14 cellular contexts compared by ENCODE assay signal in the genomic region with DNA sequence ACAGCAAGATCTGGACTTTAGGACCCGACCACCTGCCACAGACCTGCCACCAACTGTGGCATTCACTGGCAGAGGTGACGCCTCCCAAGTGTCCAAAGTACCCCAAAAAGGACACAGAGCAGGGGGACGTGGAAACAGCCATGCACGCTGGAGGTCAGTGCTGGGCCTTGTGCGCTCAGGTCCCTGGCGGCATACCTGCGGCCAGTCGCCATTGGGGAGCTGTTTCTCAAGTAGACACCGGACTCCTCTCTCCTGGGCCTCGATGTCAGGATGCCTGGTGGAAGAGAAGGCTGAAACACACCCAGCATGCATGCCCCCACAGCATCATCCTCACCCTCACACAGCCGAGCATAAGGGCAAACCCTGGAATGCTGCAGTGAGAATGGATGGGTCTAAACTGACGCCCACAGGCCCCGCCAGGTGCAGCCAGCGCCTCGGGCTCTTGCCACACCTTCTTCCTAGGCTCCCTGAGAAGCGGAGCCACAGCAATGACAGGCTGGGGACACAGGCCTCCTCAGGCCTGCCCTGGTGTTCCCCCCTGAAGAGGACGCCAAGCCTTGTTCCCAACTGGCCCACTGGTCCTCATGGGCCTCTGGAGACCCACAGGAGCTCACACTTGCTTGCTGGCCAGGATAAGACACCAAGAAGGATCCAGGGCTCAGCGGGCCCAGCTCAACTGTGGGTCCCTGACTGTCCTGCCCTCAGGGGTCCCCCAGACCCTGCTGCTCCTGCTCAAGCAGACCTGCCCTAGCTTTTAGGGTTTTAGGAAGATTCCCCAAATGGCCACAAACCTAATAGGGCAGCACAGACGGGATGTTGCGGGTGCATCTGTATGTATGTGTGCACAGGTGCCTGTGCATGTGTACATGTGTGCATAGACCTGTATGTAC. TPM values are rescaled to one million over a fixed set of nuclear protein-coding genes. Genes with fewer than 3 reads are reported as not detected.
A peak's percentile ranks its signal among the peaks of the same experiment; 100 is the strongest.
DNase-seq lines count a peak whose midpoint lies in the region; FAIRE-seq and TF ChIP-seq lines count a peak whose summit lies in the region.
"Had no signal": no experiment of that assay in that cellular context is flagged by ENCODE, and none has a peak within 500 bp of the region (broad histone marks: within the 10 kb centered on the region; RNA-seq: fewer than 3 reads in every experiment).

No MANE protein-coding gene starts in this region.

- no peak for DNase-seq in NT2/D1 (ENCODE audit: low read depth, low spot score)
- DNase-seq in adrenal gland: peak in 4 of 7 donors; percentile 14 to 43 (median 18)
- peak; percentile 58 for DNase-seq in kidney
- peak; percentile 15 for DNase-seq in stomach
- DNase-seq in NCI-H1694 (lab: John Stamatoyannopoulos, UW): no peak
- no peak for DNase-seq in urothelium cell line (ENCODE audit: low spot score)
- DNase-seq in kidney glomerular epithelial cell (lab: John Stamatoyannopoulos, UW): no peak
- DNase-seq: activated CD4-positive, alpha-beta T cell treated with anti-CD3 and anti-CD28 coated beads for 1 hour; naive B cell; NCI-H1105; stimulated activated naive CD4-positive, alpha-beta T cell treated with Interleukin-2 at 50 U/mL for 16 hours; transverse colon had no signal

- intact Hi-C loops in adrenal gland (cut with DNase I): no loop called here
- intact Hi-C loops in kidney (cut with DNase I): no loop called here
- intact Hi-C loops in stomach (cut with DNase I; ENCODE audit: low total_unique reads): no loop called here

- FAIRE-seq in kidney (lab: Jason Lieb, UNC): no peak
- no peak for FAIRE-seq in urothelium cell line (lab: Jason Lieb, UNC)

- no peaks in the 10 kb centered on the region for H3K27me3 ChIP-seq in NT2/D1 (ENCODE audit: insufficient read depth, insufficient read length)
- H3K27me3 ChIP-seq in adrenal gland: no peaks in the 10 kb centered on the region
- H3K27me3 ChIP-seq in stomach: no peaks in the 10 kb centered on the region
- H3K27me3 ChIP-seq: transverse colon had no signal

- H3K9me3 ChIP-seq in NT2/D1 (ENCODE audit: insufficient read depth, low read length): no peaks in the 10 kb centered on the region
- no peaks in the 10 kb centered on the region for H3K9me3 ChIP-seq in adrenal gland (replicated peaks in 1 of 3)
- H3K9me3 ChIP-seq in kidney (ENCODE audit: control insufficient read depth in 1 of 2, low read length in 2 of 2): no peaks in the 10 kb centered on the region
- no peaks in the 10 kb centered on the region for H3K9me3 ChIP-seq in stomach
- H3K9me3 ChIP-seq: transverse colon had no signal

- H3K27ac ChIP-seq in adrenal gland (peak overlapping the region in 4 of 5 donors; percentile 10 to 97 (median 58)), kidney (ENCODE audit: low read depth in 2 of 2, low read length in 2 of 2) (no peak overlapping the region), stomach (no peak overlapping the region)
- H3K27ac ChIP-seq: transverse colon had no signal

- H3K4me1 ChIP-seq in NT2/D1 (ENCODE audit: insufficient read depth, insufficient read length) (peaks cover 37% of the 10 kb centered on the region), adrenal gland (replicated peaks in 1 of 2) (peaks cover 26 to 39% of the 10 kb centered on the region in 2 donors), kidney (ENCODE audit: control insufficient read depth in 1 of 2, insufficient read depth in 1 of 2, low read depth in 1 of 2, low read length in 2 of 2) (no peaks in the 10 kb centered on the region), stomach (peaks cover 0 to 22% (median 10%) of the 10 kb centered on the region in 4 donors)

- TF ChIP-seq CTCF in adrenal gland (IDR thresholded peaks at IDR 0.05): no peak
- TF ChIP-seq CTCF in kidney (IDR thresholded peaks at IDR 0.05; ENCODE audit: borderline replicate concordance, extremely low read depth, insufficient read depth): no peak
- no peak for TF ChIP-seq CTCF in stomach (IDR thresholded peaks at IDR 0.05)

- no peak for TF ChIP-seq POLR2A in adrenal gland (IDR thresholded peaks at IDR 0.05)
- no peak for TF ChIP-seq POLR2A in stomach (IDR thresholded peaks at IDR 0.05)

- H3K9ac ChIP-seq in NT2/D1 (ENCODE audit: insufficient read length, low read depth) (peak overlapping the region; percentile 26), kidney (ENCODE audit: low read length in 2 of 2) (no peak overlapping the region)

- H3K36me3 ChIP-seq in NT2/D1 (ENCODE audit: insufficient read depth, insufficient read length, low read length) (peaks cover 88% of the 10 kb centered on the region), adrenal gland (replicated peaks in 1 of 2) (peaks cover 0 to 44% of the 10 kb centered on the region in 2 donors), kidney (ENCODE audit: control insufficient read depth in 1 of 2, insufficient read depth in 2 of 2, low read length in 2 of 2) (peaks cover 25 to 28% of the 10 kb centered on the region in 2 donors), stomach (peaks cover 46 to 78% (median 73%) of the 10 kb centered on the region in 4 donors)

- WGBS in adrenal gland, 4 donors: 93 to 95% (median 95%) methylated on average over 7 to 20 of the region's 20 CpGs
- WGBS in stomach, 5 donors: 95 to 96% (median 96%) methylated on average over 11 to 20 of the region's 20 CpGs

- no peak overlapping the region for H3K4me3 ChIP-seq in NT2/D1 (ENCODE audit: insufficient read length, low read depth)
- no peak overlapping the region for H3K4me3 ChIP-seq in adrenal gland
- no peak overlapping the region for H3K4me3 ChIP-seq in kidney (ENCODE audit: low read length in 2 of 2)
- no peak overlapping the region for H3K4me3 ChIP-seq in stomach
- H3K4me3 ChIP-seq: skin epidermis, transverse colon had no signal

- TF ChIP-seq EP300 in stomach (IDR thresholded peaks at IDR 0.05): no peak

RNA-seq across cellular contexts. Expression of a gene that starts 7.7 kb away (rescaled TPM):
- total RNA-seq in adrenal gland: 10 to 100 TPM in 7 of 8 donors, 1 to 10 TPM in 1; 8.4 to 58.5 (median 25.3) TPM
- polyA plus RNA-seq in adrenal gland: 10 to 100 TPM; 12.8 to 91.5 (median 51.5) TPM
- total RNA-seq in kidney: 8.7 TPM
- polyA plus RNA-seq in kidney (ENCODE audit: insufficient read depth, low read depth, low replicate concordance): 3.7 TPM
- total RNA-seq in stomach: 10 to 100 TPM in 2 of 5 donors, 1 to 10 TPM in 1, under 1 TPM in 1, not detected in 1; 0.72 to 26.4 (median 8.0) TPM
- 10 to 100 TPM in 2 of 3 donors, 1 to 10 TPM in 1; 7.0 to 14.2 (median 13.7) TPM for polyA plus RNA-seq in stomach

RNA-seq across cellular contexts. Expression of a gene that starts 36.6 kb away (rescaled TPM):
- total RNA-seq in adrenal gland (1 to 10 TPM in 4 of 8 donors, under 1 TPM in 2, not detected in 2; 0.36 to 2.1 (median 1.8) TPM), kidney (51.6 TPM), stomach (1 to 10 TPM in 2 of 5 donors, not detected in 3; 1.3 to 6.7 TPM)
- polyA plus RNA-seq in adrenal gland (10 to 100 TPM in 2 of 3 donors, under 1 TPM in 1; 0.20 to 16.8 (median 11.4) TPM), kidney (ENCODE audit: insufficient read depth, low read depth, low replicate concordance) (273 TPM), stomach (1 to 10 TPM in 1 of 3 donors, under 1 TPM in 2; 0.25 to 2.4 (median 0.53) TPM)
- total RNA-seq: LHCN-M2, transverse colon had no signal

RNA-seq across cellular contexts. Expression of a gene that starts 36.6 kb away (rescaled TPM):
- total RNA-seq in adrenal gland (100 to 1,000 TPM in 2 of 8 donors, 10 to 100 TPM in 6; 49.0 to 245 (median 79.8) TPM), kidney (24.6 TPM), stomach (100 to 1,000 TPM in 1 of 5 donors, 10 to 100 TPM in 4; 26.4 to 246 (median 46.7) TPM)
- polyA plus RNA-seq in adrenal gland (100 to 1,000 TPM in 1 of 3 donors, 10 to 100 TPM in 2; 46.3 to 132 (median 49.9) TPM), kidney (ENCODE audit: insufficient read depth, low read depth, low replicate concordance) (15.8 TPM), stomach (10 to 100 TPM; 15.3 to 22.2 (median 21.7) TPM)

Comparison
In these comparisons a context has a peak if more than half of its experiments do, and no peak if none do; other contexts are left out.
1. DNase-seq: peak in adrenal gland (4 of 7), kidney (single experiment) and stomach (single experiment); none in NT2/D1 (single experiment), NCI-H1694 (single experiment), urothelium cell line (single experiment) and kidney glomerular epithelial cell (single experiment).
2. H3K27ac ChIP-seq: peak in adrenal gland (4 of 5); none in kidney (0 of 2) and stomach (0 of 5).